27 cellular contexts compared by ENCODE assay signal in genomic region chr10:68756766-68757165, GRCh38.
"Had no signal": no experiment of that assay in that cellular context is flagged by ENCODE, and none has a peak within 500 bp of the region (broad histone marks: within the 10 kb centered on the region; RNA-seq: fewer than 3 reads in every experiment).

No MANE protein-coding gene starts in this region.

- ATAC-seq: esophagus mucosa; foreskin keratinocyte; gastroesophageal sphincter; heart left ventricle; left cardiac atrium; left lung; mucosa of descending colon; naive thymus-derived CD4-positive, alpha-beta T cell; pancreas; sciatic nerve; stimulated activated effector memory CD8-positive, alpha-beta T cell treated with anti-CD3 and anti-CD28 coated beads, Interleukin-12 subunit alpha, Interleukin-12 subunit beta, amount 100 ng/mL, for 72 hours had no signal

- H3K4me2 ChIP-seq: hepatocyte had no signal

- H3K4me1 Mint-ChIP-seq: endodermal cell; mesothelial cell of epicardium; nephron; stimulated activated effector memory CD8-positive, alpha-beta T cell treated with anti-CD3 and anti-CD28 coated beads, Interleukin-12 subunit alpha, Interleukin-12 subunit beta, amount 100 ng/mL, for 72 hours had no signal

- H3K27me3 Mint-ChIP-seq: naive thymus-derived CD4-positive, alpha-beta T cell; progenitor cell of endocrine pancreas had no signal

- DNase-seq: effector CD8-positive, alpha-beta T cell; endodermal cell; foreskin keratinocyte; heart left ventricle; left cardiac atrium; mesenchymal stem cell; mucosa of descending colon; naive thymus-derived CD4-positive, alpha-beta T cell; occipital lobe; pancreas; stimulated activated CD4-positive, alpha-beta T cell treated with anti-CD3 and anti-CD28 coated beads, Interleukin-2, amount 100 ng/mL, for 24 hours; stimulated activated CD4-positive, alpha-beta T cell treated with anti-CD3 and anti-CD28 coated beads, Interleukin-4, amount 100 ng/mL, for 24 hours; stimulated activated naive CD4-positive, alpha-beta T cell treated with Interleukin-2 at 50 U/mL for 16 hours; stomach; thyroid gland had no signal

- H2AFZ ChIP-seq: hepatocyte had no signal

- H3K4me1 ChIP-seq: foreskin keratinocyte, gastroesophageal sphincter, left lung, pancreas, right atrium auricular region, stomach, thyroid gland, vagina had no signal

- H3K27me3 ChIP-seq: foreskin keratinocyte, gastroesophageal sphincter, heart left ventricle, hepatocyte, left lung, pancreas, right atrium auricular region, stomach, thyroid gland, vagina had no signal

- H3K9me3 ChIP-seq: gastroesophageal sphincter, heart left ventricle, left lung, mucosa of descending colon, pancreas, right atrium auricular region, stomach, thyroid gland, vagina had no signal

- H3K4me3 ChIP-seq: gastroesophageal sphincter, heart left ventricle, hepatocyte, left lung, mucosa of descending colon, pancreas, right atrium auricular region, stomach, thyroid gland, vagina had no signal

- H3K4me3 Mint-ChIP-seq: endodermal cell; mesothelial cell of epicardium; naive thymus-derived CD4-positive, alpha-beta T cell; nephron; stimulated activated effector memory CD8-positive, alpha-beta T cell treated with anti-CD3 and anti-CD28 coated beads, Interleukin-12 subunit alpha, Interleukin-12 subunit beta, amount 100 ng/mL, for 72 hours had no signal

- H3K9me3 Mint-ChIP-seq: endodermal cell; mesothelial cell of epicardium; naive thymus-derived CD4-positive, alpha-beta T cell; nephron; stimulated activated effector memory CD8-positive, alpha-beta T cell treated with anti-CD3 and anti-CD28 coated beads, Interleukin-12 subunit alpha, Interleukin-12 subunit beta, amount 100 ng/mL, for 72 hours had no signal

- H3K27ac ChIP-seq: epithelial cell of prostate, foreskin keratinocyte, gastroesophageal sphincter, heart left ventricle, hepatocyte, left lung, pancreas, right atrium auricular region, stomach, thyroid gland, vagina had no signal

- H3K27ac Mint-ChIP-seq: mesothelial cell of epicardium; nephron; progenitor cell of endocrine pancreas; stimulated activated effector memory CD8-positive, alpha-beta T cell treated with anti-CD3 and anti-CD28 coated beads, Interleukin-12 subunit alpha, Interleukin-12 subunit beta, amount 100 ng/mL, for 72 hours had no signal
